ENCODE assay signal across 10 cellular contexts in genomic region chr2:1744151-1744445, GRCh38. TPM values are rescaled to one million over a fixed set of nuclear protein-coding genes. Genes with fewer than 3 reads are reported as not detected.
A peak's percentile ranks its signal among the peaks of the same experiment; 100 is the strongest.
DNase-seq lines count a peak whose midpoint lies in the region; ATAC-seq, FAIRE-seq and TF ChIP-seq lines count a peak whose summit lies in the region.
"Had no signal": no experiment of that assay in that cellular context is flagged by ENCODE, and none has a peak within 500 bp of the region (broad histone marks: within the 10 kb centered on the region; RNA-seq: fewer than 3 reads in every experiment).

No MANE protein-coding gene starts in this region.

- H3K27ac ChIP-seq in HUES6 (ENCODE audit: low read depth, low read length) (peak overlapping the region; percentile 87; the same call in 1 of the 2 replicates), astrocyte (ENCODE audit: low read depth, low read length) (peak overlapping the region; percentile 88), smooth muscle cell (ENCODE audit: low read depth) (peak overlapping the region; percentile 96), caudate nucleus (ENCODE audit: low read depth, low read length) (no peak overlapping the region)

- no peak for ATAC-seq in HG03460 (IDR thresholded peaks at IDR 0.05; ENCODE audit: unreplicated experiment)

- H3K4me2 ChIP-seq in astrocyte (ENCODE audit: low read length), result peak overlapping the region; percentile 89
- H3K4me2 ChIP-seq in smooth muscle cell, result peak overlapping the region; percentile 93

- FAIRE-seq in astrocyte (lab: Jason Lieb, UNC), result no peak

- peak overlapping the region; percentile 77 for H3K4me3 Mint-ChIP-seq in astrocyte (ENCODE audit: unreplicated experiment)
- H3K4me3 Mint-ChIP-seq in activated naive CD4-positive, alpha-beta T cell treated with anti-CD3 and anti-CD28 coated beads, Interleukin-2, amount 10 ng/mL, durations not matched to agents 7 days and 5 days, result no peak overlapping the region

- peaks cover 20% of the 10 kb centered on the region for H4K20me1 ChIP-seq in astrocyte (ENCODE audit: insufficient read depth, low read length)
- peaks cover 40% of the 10 kb centered on the region for H4K20me1 ChIP-seq in smooth muscle cell (ENCODE audit: low read depth)

- DNase-seq in astrocyte (ENCODE audit: low read depth) (no peak), smooth muscle cell (lab: John Stamatoyannopoulos, UW; ENCODE audit: unreplicated experiment) (peak; percentile 59), NCI-H510A treated with DMSO at 0.1 percent for 48 hours (lab: John Stamatoyannopoulos, UW) (no peak), caudate nucleus (lab: John Stamatoyannopoulos, UW) (no peak)
- no peak for DNase-seq in activated naive CD4-positive, alpha-beta T cell treated with anti-CD3 and anti-CD28 coated beads, Interleukin-2, amount 10 ng/mL, durations not matched to agents 7 days and 5 days
- DNase-seq: activated CD4-positive, alpha-beta T cell treated with anti-CD3 and anti-CD28 coated beads, Interleukin-2, amount 50 U/mL, for 48 hours; NCI-H1092 had no signal

- peak overlapping the region; percentile 96 for H3K4me3 ChIP-seq in HUES6 (ENCODE audit: low read depth, low read length)
- peak overlapping the region; percentile 66 for H3K4me3 ChIP-seq in astrocyte (ENCODE audit: insufficient read depth, low read depth, low read length)
- peak overlapping the region; percentile 72 for H3K4me3 ChIP-seq in iPS-11a (ENCODE audit: low read depth, low read length)
- peak overlapping the region; percentile 95 for H3K4me3 ChIP-seq in smooth muscle cell

- H3K36me3 Mint-ChIP-seq in astrocyte (ENCODE audit: low read depth, unreplicated experiment), result peaks cover 13% of the 10 kb centered on the region
- no peaks in the 10 kb centered on the region for H3K36me3 Mint-ChIP-seq in activated naive CD4-positive, alpha-beta T cell treated with anti-CD3 and anti-CD28 coated beads, Interleukin-2, amount 10 ng/mL, durations not matched to agents 7 days and 5 days

- H3K9me3 ChIP-seq in HUES6 (ENCODE audit: control insufficient read depth, insufficient read depth, low read depth, low read length), result no peaks in the 10 kb centered on the region
- no peaks in the 10 kb centered on the region for H3K9me3 ChIP-seq in astrocyte (ENCODE audit: insufficient read depth, low read depth, low read length)
- H3K9me3 ChIP-seq in smooth muscle cell (replicated peaks; ENCODE audit: low read depth), result no peaks in the 10 kb centered on the region

- H3K9ac ChIP-seq in HUES6 (ENCODE audit: low read length) (peak overlapping the region; percentile 87), astrocyte (ENCODE audit: low read length) (peak overlapping the region; percentile 97), smooth muscle cell (ENCODE audit: low read depth) (peak overlapping the region; percentile 90)

- peaks cover 29% of the 10 kb centered on the region for H3K4me1 Mint-ChIP-seq in astrocyte (ENCODE audit: low read depth, unreplicated experiment)
- H3K4me1 Mint-ChIP-seq in activated naive CD4-positive, alpha-beta T cell treated with anti-CD3 and anti-CD28 coated beads, Interleukin-2, amount 10 ng/mL, durations not matched to agents 7 days and 5 days, result peaks cover 7% of the 10 kb centered on the region

- TF ChIP-seq CTCF in astrocyte (IDR thresholded peaks at IDR 0.05; ENCODE audit: insufficient read depth, low read depth, low read length), result no peak
- TF ChIP-seq CTCF in smooth muscle cell (IDR thresholded peaks at IDR 0.05; ENCODE audit: borderline replicate concordance, insufficient read depth, poor library complexity, severe bottlenecking), result no peak

- H2AFZ ChIP-seq in astrocyte (ENCODE audit: low read depth, low read length) (no peak overlapping the region), smooth muscle cell (ENCODE audit: low read depth) (no peak overlapping the region)

- H3K27me3 Mint-ChIP-seq in astrocyte (ENCODE audit: low read depth, unreplicated experiment), result peaks cover 25% of the 10 kb centered on the region
- peaks cover 68% of the 10 kb centered on the region for H3K27me3 Mint-ChIP-seq in activated naive CD4-positive, alpha-beta T cell treated with anti-CD3 and anti-CD28 coated beads, Interleukin-2, amount 10 ng/mL, durations not matched to agents 7 days and 5 days

- H3K36me3 ChIP-seq in HUES6 (ENCODE audit: control insufficient read depth, insufficient read depth, low read length), result no peaks in the 10 kb centered on the region; the same call in 1 of the 2 replicates
- no peaks in the 10 kb centered on the region for H3K36me3 ChIP-seq in astrocyte (ENCODE audit: insufficient read depth, low read length)
- no peaks in the 10 kb centered on the region for H3K36me3 ChIP-seq in smooth muscle cell (ENCODE audit: low read depth)

- H3F3A ChIP-seq in smooth muscle cell (ENCODE audit: low read depth), result peaks cover 14% of the 10 kb centered on the region

- H3K4me1 ChIP-seq in HUES6 (ENCODE audit: control insufficient read depth, insufficient read depth, low read length), result peaks cover 33% of the 10 kb centered on the region
- peaks cover 52% of the 10 kb centered on the region for H3K4me1 ChIP-seq in astrocyte (ENCODE audit: insufficient read depth, low read length)
- H3K4me1 ChIP-seq in smooth muscle cell (ENCODE audit: low read depth), result peaks cover 21% of the 10 kb centered on the region

- under 1% methylated on average over 31 of the region's 33 CpGs for WGBS in smooth muscle cell (ENCODE audit: low lambda C conversion rate)

- peaks cover 53% of the 10 kb centered on the region for H3K79me2 ChIP-seq in astrocyte (ENCODE audit: insufficient read depth, low read length)
- H3K79me2 ChIP-seq in smooth muscle cell (ENCODE audit: low read depth), result peaks cover 51% of the 10 kb centered on the region

- H3K27me3 ChIP-seq in HUES6 (ENCODE audit: control insufficient read depth, insufficient read depth, low read length) (peaks cover 42% of the 10 kb centered on the region), astrocyte (ENCODE audit: insufficient read depth, low read length) (no peaks in the 10 kb centered on the region), smooth muscle cell (ENCODE audit: low read depth) (no peaks in the 10 kb centered on the region)

- no peak overlapping the region for H3K27ac Mint-ChIP-seq in astrocyte (ENCODE audit: unreplicated experiment)
- H3K27ac Mint-ChIP-seq in activated naive CD4-positive, alpha-beta T cell treated with anti-CD3 and anti-CD28 coated beads, Interleukin-2, amount 10 ng/mL, durations not matched to agents 7 days and 5 days, result no peak overlapping the region

- no peaks in the 10 kb centered on the region for H3K9me3 Mint-ChIP-seq in astrocyte (ENCODE audit: unreplicated experiment)
- no peaks in the 10 kb centered on the region for H3K9me3 Mint-ChIP-seq in activated naive CD4-positive, alpha-beta T cell treated with anti-CD3 and anti-CD28 coated beads, Interleukin-2, amount 10 ng/mL, durations not matched to agents 7 days and 5 days

- CTCF ChIA-PET in activated naive CD4-positive, alpha-beta T cell treated with anti-CD3 and anti-CD28 coated beads, Interleukin-2, amount 10 ng/mL, durations not matched to agents 7 days and 5 days (lab: Charles Lee), result no interaction called here

RNA-seq across cellular contexts. Expression of gene PXDN, which starts 0.2 kb away (rescaled TPM):
- total RNA-seq in astrocyte (417 and 467 TPM in 2 replicates), smooth muscle cell (328 and 334 TPM in 2 replicates)
- polyA plus RNA-seq in smooth muscle cell, result 253 and 333 TPM in 2 replicates
